26 cellular contexts compared by ENCODE assay signal in the genomic region with DNA sequence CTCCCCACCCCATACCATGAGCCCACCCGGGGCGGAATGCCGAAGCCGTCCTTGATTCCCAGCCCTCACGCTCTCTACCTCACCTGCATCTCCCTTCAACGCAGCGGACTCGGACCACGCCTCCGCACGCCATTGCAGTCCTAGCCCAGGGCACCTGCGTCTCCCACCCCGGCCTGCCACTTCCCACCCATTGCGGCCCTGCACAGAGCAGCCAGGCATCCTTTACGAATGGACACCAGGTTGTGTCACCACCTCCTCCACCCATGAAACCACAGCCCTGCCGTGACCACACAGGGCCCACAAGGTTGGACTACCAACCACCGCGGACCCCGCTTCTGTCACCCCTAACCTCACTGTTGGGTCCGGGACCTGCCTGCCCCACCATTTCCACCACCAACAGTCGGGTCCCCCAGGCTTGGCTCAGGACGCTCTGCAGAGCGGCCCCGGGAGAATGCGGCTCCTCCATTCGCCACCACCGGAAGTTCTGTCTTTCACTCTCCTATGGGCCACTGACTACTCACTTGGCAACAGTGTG.
DNase-seq lines count a peak whose midpoint lies in the region; ATAC-seq and TF ChIP-seq lines count a peak whose summit lies in the region.
"Had no signal": no experiment of that assay in that cellular context is flagged by ENCODE, and none has a peak within 500 bp of the region (broad histone marks: within the 10 kb centered on the region; RNA-seq: fewer than 3 reads in every experiment).

No MANE protein-coding gene starts in this region.

- TF ChIP-seq CTCF in chondrocyte (IDR thresholded peaks at IDR 0.05) (no peak), type B pancreatic cell (conservative IDR thresholded peaks at IDR 0.05) (no peak), testis (IDR thresholded peaks at IDR 0.05) (no peak)

- H3K27me3 ChIP-seq in testis: no peaks in the 10 kb centered on the region
- H3K27me3 ChIP-seq: brain microvascular endothelial cell, esophagus squamous epithelium, gastrocnemius medialis had no signal

- DNase-seq in Right ventricle myocardium superior (peak; percentile 33), left cardiac atrium (no peak), chondrocyte (ENCODE audit: low spot score) (peak; percentile 82), naive B cell (no peak), type B pancreatic cell (ENCODE audit: extremely low spot score, unreplicated experiment) (no peak), mesenteric fat pad (ENCODE audit: low spot score) (no peak), testis (no peak)
- DNase-seq: activated CD4-positive, alpha-beta T cell treated with anti-CD3 and anti-CD28 coated beads for 48 hours; brain microvascular endothelial cell; effector memory CD4-positive, alpha-beta T cell; esophagus squamous epithelium; gastrocnemius medialis; HCEC 1CT; IMR-90; mammary epithelial cell; NCI-H1105 treated with DMSO at 0.1 percent for 48 hours; NCI-H2081 treated with DMSO at 0.1 percent for 48 hours; NCI-H345; NCI-H774; RPMI8226; stimulated activated CD4-positive, alpha-beta T cell treated with anti-CD3 and anti-CD28 coated beads, Interleukin-4, amount 100 ng/mL, for 1 hour; stimulated activated naive CD4-positive, alpha-beta T cell treated with Interleukin-2 at 50 U/mL for 16 hours had no signal

- 94 to 99% methylated on average over 27 of the region's 27 CpGs for WGBS in testis, 2 donors

- H3K4me1 Mint-ChIP-seq in chondrocyte (ENCODE audit: low read depth): no peaks in the 10 kb centered on the region
- H3K4me1 Mint-ChIP-seq in naive B cell: peaks cover 11 to 34% (median 22%) of the 10 kb centered on the region in 3 donors
- H3K4me1 Mint-ChIP-seq in type B pancreatic cell (ENCODE audit: unreplicated experiment): no peaks in the 10 kb centered on the region

- no peak for ATAC-seq in Right ventricle myocardium superior (ENCODE audit: poor library complexity)
- no peak for ATAC-seq in left cardiac atrium
- ATAC-seq in naive B cell (ENCODE audit: low read depth in 2 of 2): no peak
- no peak for ATAC-seq in HG02938 (IDR thresholded peaks at IDR 0.05; ENCODE audit: unreplicated experiment)
- ATAC-seq: gastrocnemius medialis, SK-N-SH treated with all-trans-retinoic acid at 6 μM for 48 hours had no signal

- H3K4me3 ChIP-seq in testis: no peak overlapping the region
- H3K4me3 ChIP-seq: esophagus squamous epithelium, gastrocnemius medialis, thoracic aorta had no signal

- no peak for TF ChIP-seq POLR2A in testis (IDR thresholded peaks at IDR 0.05)

- intact Hi-C loops in Right ventricle myocardium superior (cut with DNase I): no loop called here
- intact Hi-C loops in left cardiac atrium (cut with DNase I): no loop called here
- intact Hi-C loops in testis (cut with DNase I; ENCODE audit: low total_unique reads): no loop called here

- no peak overlapping the region for H3K27ac ChIP-seq in testis
- H3K27ac ChIP-seq: brain microvascular endothelial cell, C4-2B, esophagus squamous epithelium, gastrocnemius medialis, thoracic aorta had no signal

- H3K9me3 ChIP-seq in testis: no peaks in the 10 kb centered on the region
- H3K9me3 ChIP-seq: esophagus squamous epithelium, gastrocnemius medialis, thoracic aorta had no signal

- no peaks in the 10 kb centered on the region for H3K36me3 ChIP-seq in testis (ENCODE audit: low read depth, missing control alignments)
- H3K36me3 ChIP-seq: brain microvascular endothelial cell, gastrocnemius medialis, thoracic aorta had no signal

- H3K27ac Mint-ChIP-seq in chondrocyte (ENCODE audit: unreplicated experiment) (no peak overlapping the region), naive B cell (peak overlapping the region in 4 of 6 donors; percentile 78 to 93 (median 86)), type B pancreatic cell (peak overlapping the region; percentile 41)

- H3K27me3 Mint-ChIP-seq in chondrocyte (ENCODE audit: low read depth): no peaks in the 10 kb centered on the region
- H3K27me3 Mint-ChIP-seq in naive B cell: no peaks in the 10 kb centered on the region
- H3K27me3 Mint-ChIP-seq in type B pancreatic cell: no peaks in the 10 kb centered on the region

- H3K36me3 Mint-ChIP-seq in chondrocyte (ENCODE audit: low read depth): peaks cover 1% of the 10 kb centered on the region
- H3K36me3 Mint-ChIP-seq in naive B cell: no peaks in the 10 kb centered on the region
- H3K36me3 Mint-ChIP-seq in type B pancreatic cell: no peaks in the 10 kb centered on the region

- H3K9me3 Mint-ChIP-seq in chondrocyte (ENCODE audit: low read depth) (no peaks in the 10 kb centered on the region), naive B cell (no peaks in the 10 kb centered on the region), type B pancreatic cell (no peaks in the 10 kb centered on the region)

- H3K4me1 ChIP-seq in testis: no peaks in the 10 kb centered on the region

- H3K4me3 Mint-ChIP-seq in chondrocyte (ENCODE audit: unreplicated experiment) (no peak overlapping the region), naive B cell (peak overlapping the region in 3 of 8 donors; percentile 42 to 56 (median 42)), type B pancreatic cell (no peak overlapping the region)

Comparison
In these comparisons a context has a peak if more than half of its experiments do, and no peak if none do; other contexts are left out.
1. DNase-seq: peak in Right ventricle myocardium superior (single experiment) and chondrocyte (single experiment); none in left cardiac atrium (single experiment), naive B cell (single experiment), type B pancreatic cell (single experiment), mesenteric fat pad (single experiment) and testis (single experiment).